Comparison of ENCODE assay signal across 3 cellular contexts in the genomic region with DNA sequence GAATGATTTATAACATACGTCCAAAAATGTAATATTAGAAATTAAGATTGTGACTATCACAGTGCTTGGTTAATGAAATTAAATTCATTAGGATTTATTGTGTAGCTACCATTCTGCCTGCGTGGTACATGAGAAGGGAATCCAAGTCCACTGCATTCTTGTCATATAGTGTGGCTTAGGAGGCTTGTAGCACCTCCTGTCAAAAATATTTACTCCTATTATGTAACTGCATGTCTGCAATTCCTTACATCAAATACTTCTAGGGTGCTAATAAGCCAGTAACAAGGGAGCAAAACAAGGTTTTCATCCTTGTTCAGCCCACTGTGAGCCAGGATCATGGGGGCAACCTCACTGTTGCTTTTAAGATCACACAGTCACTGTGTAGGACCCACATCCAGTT.
"Had no signal": no experiment of that assay in that cellular context is flagged by ENCODE, and none has a peak within 500 bp of the region (broad histone marks: within the 10 kb centered on the region; RNA-seq: fewer than 3 reads in every experiment).

No MANE protein-coding gene starts in this region.

- ATAC-seq: GM12878 had no signal

- H3K4me3 ChIP-seq: GM12878 had no signal

- DNase-seq: GDM1, GF-D8 had no signal
